In genomic region chr12:539540-540310, GRCh38 we compare ENCODE assay signal across 1 cellular context.
TF ChIP-seq lines count a peak whose summit lies in the region.

No MANE protein-coding gene starts in this region.

TF ChIP-seq in SK-N-SH treated with all-trans-retinoic acid at 6 μM for 48 hours, 23 proteins besides CTCF, POLR2A, EP300 and RAD21 (continued from another document):
- TF ChIP-seq POU6F1 (CRISPR knock-in tag; IDR thresholded peaks at IDR 0.05; ENCODE audit: borderline replicate concordance, low read depth) (no peak), PATZ1 (CRISPR knock-in tag; IDR thresholded peaks at IDR 0.05; ENCODE audit: borderline replicate concordance) (no peak), TSHZ2 (CRISPR knock-in tag; IDR thresholded peaks at IDR 0.05) (no peak), ESRRG (CRISPR knock-in tag; IDR thresholded peaks at IDR 0.05) (no peak)
TF ChIP-seq in SK-N-SH treated with all-trans-retinoic acid at 6 μM for 48 hours: peak in this region for 0.
